ENCODE assay signal across 9 cellular contexts in genomic region chr2:217714268-217714643, GRCh38.
DNase-seq lines count a peak whose midpoint lies in the region; ATAC-seq, FAIRE-seq and TF ChIP-seq lines count a peak whose summit lies in the region.
"Had no signal": no experiment of that assay in that cellular context is flagged by ENCODE, and none has a peak within 500 bp of the region (broad histone marks: within the 10 kb centered on the region; RNA-seq: fewer than 3 reads in every experiment).

No MANE protein-coding gene starts in this region.

- H3K4me2 ChIP-seq in MM.1S (ENCODE audit: low read depth, low read length): no peak overlapping the region

- H3K27ac ChIP-seq in adrenal gland: peak overlapping the region in 2 of 5 donors; percentile 55 to 71
- H3K27ac ChIP-seq in left ventricle myocardium inferior (replicated peaks): peak overlapping the region; percentile 74
- H3K27ac ChIP-seq in pancreas: no peak overlapping the region
- no peak overlapping the region for H3K27ac ChIP-seq in MM.1S (ENCODE audit: low read length)

- no peak overlapping the region for H3K9ac ChIP-seq in MM.1S (ENCODE audit: low read length)

- H3K36me3 ChIP-seq in adrenal gland (replicated peaks in 1 of 2): peaks cover 0 to 4% of the 10 kb centered on the region in 2 donors
- no peaks in the 10 kb centered on the region for H3K36me3 ChIP-seq in left ventricle myocardium inferior
- H3K36me3 ChIP-seq in pancreas: no peaks in the 10 kb centered on the region
- H3K36me3 ChIP-seq in MM.1S (replicated peaks; ENCODE audit: insufficient read depth, low read length): no peaks in the 10 kb centered on the region

- H3K4me1 ChIP-seq in adrenal gland (replicated peaks in 1 of 2) (peaks cover 0 to 39% of the 10 kb centered on the region in 2 donors), left ventricle myocardium inferior (peaks cover 23% of the 10 kb centered on the region), pancreas (no peaks in the 10 kb centered on the region), MM.1S (ENCODE audit: low read length) (no peaks in the 10 kb centered on the region)

- intact Hi-C loops in adrenal gland (cut with DNase I) (loop anchor here in 1 of 2 donors (5.0 to 10.0 kb wide), 3 partner anchors 202 to 1022 kb away; no protein-coding TSS in a partner anchor), left ventricle myocardium inferior (cut with micrococcal nuclease) (loop anchor here (10.0 kb wide), 1 partner anchor 199 kb away; no protein-coding TSS in a partner anchor), pancreas (cut with DNase I) (loop anchor here in 2 of 3 donors (5.0 to 10.0 kb wide), 3 partner anchors 57 to 1032 kb away; partner anchors contain the start of gene IGFBP5 (in 1 of the 2))
- intact Hi-C loops in activated naive CD4-positive, alpha-beta T cell treated with anti-CD3 and anti-CD28 coated beads for 36 hours (cut with micrococcal nuclease): loop anchor here (10.0 kb wide), 2 partner anchors 549 to 639 kb away; no protein-coding TSS in a partner anchor

- peak in 3 of 4 donors; percentile 66 to 74 (median 71) for ATAC-seq in pancreas

- no peak overlapping the region for H3K27ac Mint-ChIP-seq in activated naive CD4-positive, alpha-beta T cell treated with anti-CD3 and anti-CD28 coated beads for 36 hours

- peaks cover 3% of the 10 kb centered on the region for H3K4me1 Mint-ChIP-seq in activated naive CD4-positive, alpha-beta T cell treated with anti-CD3 and anti-CD28 coated beads for 36 hours (ENCODE audit: low read depth)

- WGBS in adrenal gland, 4 donors: 22 to 49% (median 25%) methylated on average over 5 to 8 of the region's 8 CpGs
- 70 to 74% methylated on average over 8 of the region's 8 CpGs for WGBS in pancreas, 2 donors

- H3K9me3 ChIP-seq in adrenal gland (replicated peaks in 1 of 3): no peaks in the 10 kb centered on the region
- peaks cover 7% of the 10 kb centered on the region for H3K9me3 ChIP-seq in left ventricle myocardium inferior (replicated peaks)
- no peaks in the 10 kb centered on the region for H3K9me3 ChIP-seq in pancreas
- H3K9me3 ChIP-seq in MM.1S (replicated peaks; ENCODE audit: insufficient read depth, low read length): no peaks in the 10 kb centered on the region

- H3F3A ChIP-seq in MM.1S (ENCODE audit: insufficient read depth, low read length): no peaks in the 10 kb centered on the region

- TF ChIP-seq CTCF in adrenal gland (IDR thresholded peaks at IDR 0.05) (no peak), left ventricle myocardium inferior (IDR thresholded peaks at IDR 0.05; ENCODE audit: borderline replicate concordance) (no peak), pancreas (IDR thresholded peaks at IDR 0.05) (no peak), MM.1S (IDR thresholded peaks at IDR 0.05; ENCODE audit: low read length) (no peak)

- H3K27me3 Mint-ChIP-seq in activated naive CD4-positive, alpha-beta T cell treated with anti-CD3 and anti-CD28 coated beads for 36 hours (ENCODE audit: low read depth): no peaks in the 10 kb centered on the region

- H3K4me3 ChIP-seq in adrenal gland (no peak overlapping the region), left ventricle myocardium inferior (no peak overlapping the region), pancreas (no peak overlapping the region), MM.1S (ENCODE audit: low read length) (no peak overlapping the region)

- no peaks in the 10 kb centered on the region for H3K9me2 ChIP-seq in MM.1S (replicated peaks; ENCODE audit: insufficient read depth, low read length)

- peak in 1 of 2 donors; percentile 19 for TF ChIP-seq POLR2A in adrenal gland (IDR thresholded peaks at IDR 0.05)

- no peak overlapping the region for H3K4me3 Mint-ChIP-seq in activated naive CD4-positive, alpha-beta T cell treated with anti-CD3 and anti-CD28 coated beads for 36 hours

- H3K9me3 Mint-ChIP-seq in activated naive CD4-positive, alpha-beta T cell treated with anti-CD3 and anti-CD28 coated beads for 36 hours: no peaks in the 10 kb centered on the region

- no peak overlapping the region for H2AFZ ChIP-seq in MM.1S (ENCODE audit: low read length)

- FAIRE-seq in pancreas (lab: Jason Lieb, UNC): no peak

- DNase-seq in Ammon's horn (ENCODE audit: low spot score) (peak; percentile 98), adrenal gland (peak; percentile 56 to 84 (median 81)), left ventricle myocardium inferior (peak; percentile 60), pancreas (peak in 1 of 6 donors; percentile 21), MM.1S (no peak), NCI-H82 treated with DMSO at 0.1 percent for 48 hours (lab: John Stamatoyannopoulos, UW; ENCODE audit: unreplicated experiment) (no peak), KG1 (lab: John Stamatoyannopoulos, UW) (no peak)
- DNase-seq in activated naive CD4-positive, alpha-beta T cell treated with anti-CD3 and anti-CD28 coated beads for 36 hours: no peak
- DNase-seq: activated T-cell treated with anti-CD3 and anti-CD28 coated beads for 4 hours had no signal

- H3K27me3 ChIP-seq in adrenal gland: no peaks in the 10 kb centered on the region
- no peaks in the 10 kb centered on the region for H3K27me3 ChIP-seq in left ventricle myocardium inferior (ENCODE audit: low read depth)
- no peaks in the 10 kb centered on the region for H3K27me3 ChIP-seq in pancreas
- H3K27me3 ChIP-seq in MM.1S (replicated peaks; ENCODE audit: insufficient read depth, low read length): no peaks in the 10 kb centered on the region

- H3K79me2 ChIP-seq in MM.1S (ENCODE audit: low read length): no peaks in the 10 kb centered on the region

- no peaks in the 10 kb centered on the region for H4K20me1 ChIP-seq in MM.1S (ENCODE audit: insufficient read depth, low read length)

- no peaks in the 10 kb centered on the region for H3K36me3 Mint-ChIP-seq in activated naive CD4-positive, alpha-beta T cell treated with anti-CD3 and anti-CD28 coated beads for 36 hours (ENCODE audit: low read depth)

- CTCF ChIA-PET in activated naive CD4-positive, alpha-beta T cell treated with anti-CD3 and anti-CD28 coated beads for 36 hours (lab: Charles Lee): interaction anchor here (0.5 to 4.9 kb wide), 3 partner anchors 63 to 1016 kb away, joined by 3 to 40 read pairs (median 4); no protein-coding TSS in a partner anchor

Comparison
In these comparisons a context has a peak if more than half of its experiments do, and no peak if none do; other contexts are left out.
1. DNase-seq: peak in Ammon's horn (single experiment), adrenal gland (7 of 7) and left ventricle myocardium inferior (single experiment); none in MM.1S (single experiment), activated naive CD4-positive, alpha-beta T cell treated with anti-CD3 and anti-CD28 coated beads for 36 hours (single experiment), NCI-H82 treated with DMSO at 0.1 percent for 48 hours (single experiment) and KG1 (single experiment).